1 cellular context compared by ENCODE assay signal in genomic region chr9:33244150-33244784, GRCh38.
TF ChIP-seq lines count a peak whose summit lies in the region.

No MANE protein-coding gene starts in this region.

TF ChIP-seq in K562, 482 proteins besides CTCF, POLR2A, EP300 and RAD21:
- TF ChIP-seq NR2C1 (IDR thresholded peaks at IDR 0.05) (no peak), NR2C1 (tag; IDR thresholded peaks at IDR 0.05) (0 out of 2 replicates have a peak, but pooled peaks have one; percentile 35), ATF3 (IDR thresholded peaks at IDR 0.05) (0 out of 2 replicates have a peak, but pooled peaks have one; percentile 23), ATF3 (CRISPR knock-in tag; conservative IDR thresholded peaks at IDR 0.05) (no peak), MECOM (CRISPR knock-in tag; IDR thresholded peaks at IDR 0.05) (no peak), ZNF311 (CRISPR knock-in tag; IDR thresholded peaks at IDR 0.05) (no peak), CEBPB (tag; IDR thresholded peaks at IDR 0.05) (peak; percentile 60), ZNF282 (CRISPR knock-in tag; IDR thresholded peaks at IDR 0.05) (no peak)
